ENCODE assay signal across 20 cellular contexts in the genomic region with DNA sequence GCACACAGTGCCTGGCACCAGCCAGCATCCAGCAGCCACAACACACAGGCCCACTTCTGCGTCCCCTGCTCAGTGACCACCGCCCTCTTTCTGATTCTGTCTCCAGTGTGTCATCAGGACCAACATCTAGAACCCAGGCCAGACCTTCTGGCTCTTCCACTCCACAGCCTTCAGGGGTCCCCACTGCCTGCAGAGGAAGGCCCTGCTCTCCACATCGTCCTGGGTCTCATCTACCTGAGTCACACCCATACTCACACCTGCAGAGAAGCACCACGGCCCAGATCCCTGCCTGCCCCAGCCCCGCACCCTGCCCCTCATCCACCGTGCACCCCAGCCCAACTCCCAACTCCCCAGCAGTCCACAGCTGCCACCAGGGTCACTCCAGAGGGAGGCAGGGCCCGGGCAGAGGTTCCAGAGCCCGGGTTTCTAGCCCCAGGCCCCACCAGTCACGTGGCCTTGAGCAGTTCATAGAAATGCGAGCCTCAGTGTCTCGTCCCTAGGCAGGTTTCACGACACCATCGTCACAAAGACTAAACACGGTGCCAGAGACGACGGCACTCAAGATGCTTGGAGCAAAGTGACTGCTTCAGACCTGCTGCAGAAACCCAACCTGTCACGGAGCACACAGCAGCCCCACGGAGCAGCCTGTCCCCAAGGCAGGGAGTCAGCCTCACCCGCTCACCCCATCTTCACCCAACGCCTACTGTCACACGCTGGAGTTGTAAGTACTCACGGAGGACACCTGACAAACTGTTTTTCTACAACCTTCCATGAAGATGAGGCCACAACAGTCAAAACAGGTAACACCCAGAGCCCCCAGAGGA.
"Had no signal": no experiment of that assay in that cellular context is flagged by ENCODE, and none has a peak within 500 bp of the region (broad histone marks: within the 10 kb centered on the region; RNA-seq: fewer than 3 reads in every experiment).

No MANE protein-coding gene starts in this region.

- H3K4me1 ChIP-seq: ascending aorta, breast epithelium, suprapubic skin had no signal

- H3K27me3 ChIP-seq: ascending aorta, breast epithelium, gastrocnemius medialis, heart right ventricle, neutrophil, suprapubic skin, upper lobe of left lung had no signal

- DNase-seq: activated CD4-positive, alpha-beta memory T cell treated with anti-CD3 and anti-CD28 coated beads, Interleukin-2, amount 10 ng/mL, durations not matched to agents 7 days and 5 days; activated CD4-positive, alpha-beta T cell treated with anti-CD3 and anti-CD28 coated beads for 36 hours; activated naive CD4-positive, alpha-beta T cell treated with anti-CD3 and anti-CD28 coated beads, Interleukin-2, amount 10 ng/mL, durations not matched to agents 7 days and 5 days; activated T-cell treated with anti-CD3 and anti-CD28 coated beads, Interleukin-2, amount 50 U/mL, for 72 hours; heart right ventricle; naive B cell; stimulated activated CD4-positive, alpha-beta T cell treated with anti-CD3 and anti-CD28 coated beads, Interleukin-4, amount 100 ng/mL, for 4 hours; stimulated activated CD8-positive, alpha-beta memory T cell treated with anti-CD3 and anti-CD28 coated beads, Interleukin-4, amount 100 ng/mL, for 48 hours; T-helper 1 cell; WERI-Rb-1 had no signal

- H3K4me3 ChIP-seq: ascending aorta, breast epithelium, gastrocnemius medialis, heart right ventricle, skin epidermis, suprapubic skin, upper lobe of left lung had no signal

- H3K27ac ChIP-seq: ascending aorta, breast epithelium, gastrocnemius medialis, heart right ventricle, neutrophil, skin epidermis, suprapubic skin, upper lobe of left lung, WERI-Rb-1 had no signal

- H3K36me3 Mint-ChIP-seq: naive B cell had no signal

- H3K9me3 ChIP-seq: ascending aorta, breast epithelium, gastrocnemius medialis, heart right ventricle, neutrophil, suprapubic skin, upper lobe of left lung had no signal

- H3K27ac Mint-ChIP-seq: activated CD4-positive, alpha-beta memory T cell treated with anti-CD3 and anti-CD28 coated beads, Interleukin-2, amount 10 ng/mL, durations not matched to agents 7 days and 5 days; activated CD4-positive, alpha-beta T cell treated with anti-CD3 and anti-CD28 coated beads for 36 hours; activated naive CD4-positive, alpha-beta T cell treated with anti-CD3 and anti-CD28 coated beads, Interleukin-2, amount 10 ng/mL, durations not matched to agents 7 days and 5 days; activated T-cell treated with anti-CD3 and anti-CD28 coated beads, Interleukin-2, amount 50 U/mL, for 72 hours; stimulated activated naive CD8-positive, alpha-beta T cell treated with anti-CD3 and anti-CD28 coated beads, Interleukin-15, Interleukin-2, amounts not matched to agents 100 ng/mL and 50 ng/mL, for 24 hours had no signal

- H3K27me3 Mint-ChIP-seq: activated CD4-positive, alpha-beta memory T cell treated with anti-CD3 and anti-CD28 coated beads, Interleukin-2, amount 10 ng/mL, durations not matched to agents 7 days and 5 days; activated CD4-positive, alpha-beta T cell treated with anti-CD3 and anti-CD28 coated beads for 36 hours; activated naive CD4-positive, alpha-beta T cell treated with anti-CD3 and anti-CD28 coated beads, Interleukin-2, amount 10 ng/mL, durations not matched to agents 7 days and 5 days; naive B cell; stimulated activated naive CD8-positive, alpha-beta T cell treated with anti-CD3 and anti-CD28 coated beads, Interleukin-15, Interleukin-2, amounts not matched to agents 100 ng/mL and 50 ng/mL, for 24 hours had no signal

- H3K9me3 Mint-ChIP-seq: activated CD4-positive, alpha-beta memory T cell treated with anti-CD3 and anti-CD28 coated beads, Interleukin-2, amount 10 ng/mL, durations not matched to agents 7 days and 5 days; activated naive CD4-positive, alpha-beta T cell treated with anti-CD3 and anti-CD28 coated beads, Interleukin-2, amount 10 ng/mL, durations not matched to agents 7 days and 5 days; activated T-cell treated with anti-CD3 and anti-CD28 coated beads, Interleukin-2, amount 50 U/mL, for 72 hours; naive B cell; stimulated activated naive CD8-positive, alpha-beta T cell treated with anti-CD3 and anti-CD28 coated beads, Interleukin-15, Interleukin-2, amounts not matched to agents 100 ng/mL and 50 ng/mL, for 24 hours had no signal

- H3K36me3 ChIP-seq: ascending aorta, breast epithelium, gastrocnemius medialis had no signal

- H3K4me3 Mint-ChIP-seq: activated CD4-positive, alpha-beta memory T cell treated with anti-CD3 and anti-CD28 coated beads, Interleukin-2, amount 10 ng/mL, durations not matched to agents 7 days and 5 days; activated CD4-positive, alpha-beta T cell treated with anti-CD3 and anti-CD28 coated beads for 36 hours; activated naive CD4-positive, alpha-beta T cell treated with anti-CD3 and anti-CD28 coated beads, Interleukin-2, amount 10 ng/mL, durations not matched to agents 7 days and 5 days; activated T-cell treated with anti-CD3 and anti-CD28 coated beads, Interleukin-2, amount 50 U/mL, for 72 hours; stimulated activated naive CD8-positive, alpha-beta T cell treated with anti-CD3 and anti-CD28 coated beads, Interleukin-15, Interleukin-2, amounts not matched to agents 100 ng/mL and 50 ng/mL, for 24 hours had no signal

- ATAC-seq: activated CD4-positive, alpha-beta T cell treated with anti-CD3 and anti-CD28 coated beads for 36 hours; activated T-cell treated with anti-CD3 and anti-CD28 coated beads, Interleukin-2, amount 50 U/mL, for 72 hours; gastrocnemius medialis; left lobe of liver; SK-N-SH treated with all-trans-retinoic acid at 6 μM for 48 hours had no signal
